9 cellular contexts compared by ENCODE assay signal in the genomic region with DNA sequence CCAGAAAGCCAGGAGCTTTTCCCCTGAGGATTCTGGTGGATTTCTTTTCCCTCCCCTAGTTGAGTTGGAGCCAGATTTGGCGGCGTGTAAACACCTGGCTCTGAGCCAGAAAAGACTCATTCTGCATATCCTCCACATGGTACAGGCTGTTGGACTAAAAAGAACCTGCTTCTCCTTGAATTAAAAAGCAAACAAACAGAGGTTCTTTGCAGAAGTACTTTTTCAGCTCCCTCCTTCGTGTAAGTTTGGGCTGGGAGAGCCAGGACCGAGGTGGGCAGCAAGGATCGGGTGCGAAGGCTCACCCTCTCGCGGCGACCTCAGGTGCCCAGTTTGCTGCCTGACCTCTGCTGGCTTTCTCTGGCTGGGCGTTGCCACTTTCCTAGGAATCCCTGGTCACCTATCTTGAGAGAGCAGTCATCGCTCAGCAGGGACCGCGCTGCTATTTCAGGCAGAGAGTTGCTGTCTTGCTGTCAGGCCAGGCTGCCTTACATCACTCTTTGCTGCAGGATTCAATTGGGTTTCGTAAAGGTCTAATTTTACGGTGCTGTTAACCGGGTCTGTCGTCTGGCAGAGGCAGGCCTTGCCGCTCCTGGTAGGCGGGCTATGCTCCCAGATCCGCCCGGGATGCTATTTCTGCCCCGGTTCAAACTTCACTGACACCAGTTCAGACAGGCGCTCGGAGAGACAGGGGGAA. TPM values are rescaled to one million over a fixed set of nuclear protein-coding genes. Genes with fewer than 3 reads are reported as not detected.
DNase-seq lines count a peak whose midpoint lies in the region; ATAC-seq and TF ChIP-seq lines count a peak whose summit lies in the region.
"Had no signal": no experiment of that assay in that cellular context is flagged by ENCODE, and none has a peak within 500 bp of the region (broad histone marks: within the 10 kb centered on the region; RNA-seq: fewer than 3 reads in every experiment).

No MANE protein-coding gene starts in this region.

- DNase-seq in COLO668 (lab: John Stamatoyannopoulos, UW; ENCODE audit: unreplicated experiment), result peak; percentile 52
- peak; percentile 66 to 71 for DNase-seq in NCI-H2081 (lab: John Stamatoyannopoulos, UW)
- peak; percentile 93 for DNase-seq in cerebellum (ENCODE audit: low spot score)
- no peak for DNase-seq in left lobe of liver (ENCODE audit: low spot score)
- DNase-seq in upper lobe of right lung, result peak; percentile 66
- no peak for DNase-seq in activated CD4-positive, alpha-beta T cell treated with anti-CD3 and anti-CD28 coated beads, Interleukin-2, amount 10 ng/mL, durations not matched to agents 7 days and 5 days
- DNase-seq in activated CD8-positive, alpha-beta memory T cell treated with anti-CD3 and anti-CD28 coated beads, Interleukin-2, amount 50 U/mL, for 48 hours, result no peak

- peak; percentile 45 for ATAC-seq in left lobe of liver
- ATAC-seq in upper lobe of right lung, result peak; percentile 34
- ATAC-seq in HG03095 (IDR thresholded peaks at IDR 0.05; ENCODE audit: unreplicated experiment), result no peak

- no peak overlapping the region for H3K27ac Mint-ChIP-seq in activated CD4-positive, alpha-beta T cell treated with anti-CD3 and anti-CD28 coated beads, Interleukin-2, amount 10 ng/mL, durations not matched to agents 7 days and 5 days
- H3K27ac Mint-ChIP-seq: activated naive CD8-positive, alpha-beta T cell had no signal

- intact Hi-C loops in upper lobe of right lung (cut with DNase I), result no loop called here

- POLR2A ChIA-PET in activated CD4-positive, alpha-beta T cell treated with anti-CD3 and anti-CD28 coated beads, Interleukin-2, amount 10 ng/mL, durations not matched to agents 7 days and 5 days (lab: Charles Lee), result no interaction called here

- no peaks in the 10 kb centered on the region for H3K4me1 ChIP-seq in upper lobe of right lung

- peak overlapping the region; percentile 54 for H3K4me3 ChIP-seq in upper lobe of right lung

- H3K27ac ChIP-seq in upper lobe of right lung, result peak overlapping the region; percentile 65

- H3K4me1 Mint-ChIP-seq in activated CD4-positive, alpha-beta T cell treated with anti-CD3 and anti-CD28 coated beads, Interleukin-2, amount 10 ng/mL, durations not matched to agents 7 days and 5 days, result peaks cover 3% of the 10 kb centered on the region

- CTCF ChIA-PET in activated CD4-positive, alpha-beta T cell treated with anti-CD3 and anti-CD28 coated beads, Interleukin-2, amount 10 ng/mL, durations not matched to agents 7 days and 5 days (lab: Charles Lee), result no interaction called here

- no peak for TF ChIP-seq CTCF in upper lobe of right lung (IDR thresholded peaks at IDR 0.05)

- no peaks in the 10 kb centered on the region for H3K9me3 ChIP-seq in upper lobe of right lung

- H3K27me3 Mint-ChIP-seq in activated CD4-positive, alpha-beta T cell treated with anti-CD3 and anti-CD28 coated beads, Interleukin-2, amount 10 ng/mL, durations not matched to agents 7 days and 5 days, result peaks cover 66% of the 10 kb centered on the region

- peaks cover 15% of the 10 kb centered on the region for H3K27me3 ChIP-seq in upper lobe of right lung

- no peaks in the 10 kb centered on the region for H3K36me3 ChIP-seq in upper lobe of right lung

- H3K36me3 Mint-ChIP-seq in activated CD4-positive, alpha-beta T cell treated with anti-CD3 and anti-CD28 coated beads, Interleukin-2, amount 10 ng/mL, durations not matched to agents 7 days and 5 days (ENCODE audit: low read depth), result no peaks in the 10 kb centered on the region
- H3K36me3 Mint-ChIP-seq: activated naive CD8-positive, alpha-beta T cell had no signal

- no peaks in the 10 kb centered on the region for H3K9me3 Mint-ChIP-seq in activated CD4-positive, alpha-beta T cell treated with anti-CD3 and anti-CD28 coated beads, Interleukin-2, amount 10 ng/mL, durations not matched to agents 7 days and 5 days

- no peak overlapping the region for H3K4me3 Mint-ChIP-seq in activated CD4-positive, alpha-beta T cell treated with anti-CD3 and anti-CD28 coated beads, Interleukin-2, amount 10 ng/mL, durations not matched to agents 7 days and 5 days
- H3K4me3 Mint-ChIP-seq: activated naive CD8-positive, alpha-beta T cell had no signal

RNA-seq across cellular contexts. Expression of a gene that starts 3.2 kb away (rescaled TPM):
- 0.36 TPM for total RNA-seq in cerebellum
- total RNA-seq in left lobe of liver, result 0.13 TPM
- 2.9 TPM for total RNA-seq in upper lobe of right lung
- not detected for total RNA-seq in activated CD4-positive, alpha-beta T cell treated with anti-CD3 and anti-CD28 coated beads, Interleukin-2, amount 10 ng/mL, durations not matched to agents 7 days and 5 days

Comparison
In these comparisons a context has a peak if more than half of its experiments do, and no peak if none do; other contexts are left out.
1. DNase-seq: peak in COLO668 (single experiment), NCI-H2081 (2 of 2), cerebellum (single experiment) and upper lobe of right lung (single experiment); none in left lobe of liver (single experiment), activated CD4-positive, alpha-beta T cell treated with anti-CD3 and anti-CD28 coated beads, Interleukin-2, amount 10 ng/mL, durations not matched to agents 7 days and 5 days (single experiment) and activated CD8-positive, alpha-beta memory T cell treated with anti-CD3 and anti-CD28 coated beads, Interleukin-2, amount 50 U/mL, for 48 hours (single experiment).